In the genomic region with DNA sequence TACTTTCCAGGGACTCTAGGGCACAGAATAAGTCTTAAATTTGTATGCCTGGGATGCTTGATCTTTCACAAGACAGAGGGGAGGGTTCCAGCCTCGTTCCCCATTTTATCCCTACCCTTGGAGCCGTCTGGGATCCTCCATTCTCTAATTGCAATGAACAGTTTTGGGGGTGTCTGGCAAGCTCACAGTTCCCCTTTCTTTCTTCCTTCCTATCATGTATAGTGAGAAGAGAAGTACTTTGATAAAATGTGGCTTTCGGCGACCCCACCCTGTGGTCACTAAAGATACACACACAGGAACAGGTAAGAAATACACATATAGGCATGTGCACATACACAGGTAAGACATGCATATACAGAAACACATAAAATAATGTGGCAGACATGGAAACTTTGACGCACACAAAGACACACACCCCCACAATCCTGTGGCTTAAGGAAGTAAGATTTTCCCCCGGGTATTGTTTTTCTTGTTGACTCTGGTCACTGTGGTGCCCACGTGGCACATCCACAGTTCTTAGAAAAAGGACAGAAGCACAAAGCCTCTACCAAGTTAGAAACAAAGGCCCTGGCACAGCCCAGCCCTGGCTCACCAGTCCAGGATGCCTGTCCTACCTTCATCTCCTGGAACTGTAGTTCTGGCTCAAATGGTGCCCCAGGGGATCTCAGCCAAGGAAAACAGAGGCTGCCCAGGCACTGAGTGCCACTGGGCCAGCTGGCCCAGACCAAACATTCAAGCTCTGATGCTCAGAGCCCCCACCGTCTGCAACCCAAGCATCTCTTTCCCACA, we compare ENCODE assay signal across 8 cellular contexts. TPM values are rescaled to one million over a fixed set of nuclear protein-coding genes. Genes with fewer than 3 reads are reported as not detected.
DNase-seq lines count a peak whose midpoint lies in the region; ATAC-seq and TF ChIP-seq lines count a peak whose summit lies in the region.
"Had no signal": no experiment of that assay in that cellular context is flagged by ENCODE, and none has a peak within 500 bp of the region (broad histone marks: within the 10 kb centered on the region; RNA-seq: fewer than 3 reads in every experiment).

No MANE protein-coding gene starts in this region.

- TF ChIP-seq CTCF in coronary artery (IDR thresholded peaks at IDR 0.05) (no peak), WERI-Rb-1 (IDR thresholded peaks at IDR 0.05; ENCODE audit: low read depth, low read length) (no peak)

- no peak overlapping the region for H3K4me3 ChIP-seq in coronary artery
- H3K4me3 ChIP-seq in WERI-Rb-1 (ENCODE audit: low read depth, low read length) = no peak overlapping the region

- no peaks in the 10 kb centered on the region for H3K9me3 Mint-ChIP-seq in T-helper 1 cell treated with Interleukin-12 subunit alpha and Interleukin-12 subunit beta and Interleukin-4 antibody, amounts not matched to agents 30 μg/mL and 1 μg/mL, for 36 hours

- H3K36me3 Mint-ChIP-seq in T-helper 1 cell treated with Interleukin-12 subunit alpha and Interleukin-12 subunit beta and Interleukin-4 antibody, amounts not matched to agents 30 μg/mL and 1 μg/mL, for 36 hours (ENCODE audit: low read depth) = no peaks in the 10 kb centered on the region

- peaks cover 3% of the 10 kb centered on the region for H3K9me3 ChIP-seq in WERI-Rb-1 (ENCODE audit: severe bottlenecking)

- peak overlapping the region; percentile 3 for H3K27ac Mint-ChIP-seq in T-helper 1 cell treated with Interleukin-12 subunit alpha and Interleukin-12 subunit beta and Interleukin-4 antibody, amounts not matched to agents 30 μg/mL and 1 μg/mL, for 36 hours

- DNase-seq in coronary artery (ENCODE audit: low spot score) (no peak), pulmonary artery endothelial cell (ENCODE audit: low read depth, low spot score) (peak; percentile 64), NCI-H2227 treated with DMSO at 0.1 percent for 48 hours (lab: John Stamatoyannopoulos, UW) (no peak), WERI-Rb-1 (no peak)
- DNase-seq: NCI-H446 had no signal

- peaks cover 30% of the 10 kb centered on the region for H3K4me1 Mint-ChIP-seq in T-helper 1 cell treated with Interleukin-12 subunit alpha and Interleukin-12 subunit beta and Interleukin-4 antibody, amounts not matched to agents 30 μg/mL and 1 μg/mL, for 36 hours (ENCODE audit: low read depth)

- H3K27ac ChIP-seq in coronary artery = peak overlapping the region; percentile 9 to 20
- H3K27ac ChIP-seq in WERI-Rb-1 = no peak overlapping the region

- H3K4me3 Mint-ChIP-seq in T-helper 1 cell treated with Interleukin-12 subunit alpha and Interleukin-12 subunit beta and Interleukin-4 antibody, amounts not matched to agents 30 μg/mL and 1 μg/mL, for 36 hours = peak overlapping the region; percentile 14

- no peaks in the 10 kb centered on the region for H3K36me3 ChIP-seq in WERI-Rb-1

- ATAC-seq in GM19351 (IDR thresholded peaks at IDR 0.05; ENCODE audit: unreplicated experiment) (peak; percentile 40), HG03108 (IDR thresholded peaks at IDR 0.05; ENCODE audit: unreplicated experiment) (no peak)

- peaks cover 5% of the 10 kb centered on the region for H3K27me3 Mint-ChIP-seq in T-helper 1 cell treated with Interleukin-12 subunit alpha and Interleukin-12 subunit beta and Interleukin-4 antibody, amounts not matched to agents 30 μg/mL and 1 μg/mL, for 36 hours (ENCODE audit: low read depth)

- no peaks in the 10 kb centered on the region for H3K27me3 ChIP-seq in WERI-Rb-1 (ENCODE audit: insufficient read depth, low read depth, severe bottlenecking)

RNA-seq across cellular contexts. Expression of a gene that starts 6.3 kb away (rescaled TPM):
- total RNA-seq in pulmonary artery endothelial cell = 42.3 and 47.6 TPM in 2 replicates

RNA-seq across cellular contexts. Expression of a gene that starts 57.7 kb away (rescaled TPM):
- total RNA-seq in pulmonary artery endothelial cell = 113 and 238 TPM in 2 replicates
